ENCODE assay signal across 8 cellular contexts in the genomic region with DNA sequence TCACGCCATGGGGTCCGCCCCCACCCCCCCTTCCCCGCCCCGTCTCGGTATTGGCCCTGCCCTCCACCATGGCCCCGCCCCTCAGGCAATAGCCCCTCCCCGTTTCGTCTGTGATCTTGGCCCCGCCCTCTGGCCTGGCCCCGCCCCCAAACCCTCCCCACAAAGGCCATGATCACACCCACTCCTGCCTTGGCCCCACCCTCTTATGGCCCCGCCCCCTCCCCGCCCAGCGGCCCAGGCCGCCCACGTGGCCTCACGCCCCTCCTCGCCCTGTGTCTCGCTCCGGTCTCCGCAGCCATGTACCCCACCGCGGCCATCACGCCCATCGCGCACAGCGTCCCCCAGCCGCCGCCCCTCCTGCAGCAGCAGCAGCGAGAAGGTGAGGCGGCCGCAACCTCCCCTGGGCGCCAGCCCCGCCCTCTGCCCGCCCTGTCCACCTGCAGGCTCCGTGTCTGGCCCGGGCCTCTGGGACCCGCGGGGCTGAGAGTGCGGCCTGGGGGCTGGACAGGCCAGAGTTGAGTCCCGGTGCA.
DNase-seq lines count a peak whose midpoint lies in the region; ATAC-seq, FAIRE-seq and TF ChIP-seq lines count a peak whose summit lies in the region.

No MANE protein-coding gene starts in this region.

- H2AFZ ChIP-seq in DND-41 (ENCODE audit: low read depth, low read length): no peak overlapping the region
- H2AFZ ChIP-seq in endothelial cell of umbilical vein (ENCODE audit: low read depth, low read length): peak overlapping the region; percentile 32

- no CpG with 5 or more reads among the region's 40 CpGs for WGBS in esophagus squamous epithelium, 2 donors

- H3K79me2 ChIP-seq in DND-41 (ENCODE audit: insufficient read depth, low read length) (no peaks in the 10 kb centered on the region), endothelial cell of umbilical vein (ENCODE audit: control insufficient read depth, insufficient read depth, low read length) (no peaks in the 10 kb centered on the region)

- intact Hi-C loops in endothelial cell of umbilical vein (cut with micrococcal nuclease): no loop called here
- intact Hi-C loops in esophagus squamous epithelium (cut with DNase I): no loop called here

- peak overlapping the region; percentile 55 for H3K4me3 Mint-ChIP-seq in progenitor cell of endocrine pancreas (ENCODE audit: low read depth)

- H3K27me3 ChIP-seq in DND-41 (ENCODE audit: insufficient read depth, low read length, poor library complexity) (no peaks in the 10 kb centered on the region), endothelial cell of umbilical vein (ENCODE audit: control insufficient read depth in 2 of 2, insufficient read depth in 2 of 2, low read length in 2 of 2) (peaks cover 9 to 10% of the 10 kb centered on the region in 2 experiments), esophagus squamous epithelium (peaks cover 0 to 72% (median 1%) of the 10 kb centered on the region in 4 donors)

- TF ChIP-seq CTCF in DND-41 (IDR thresholded peaks at IDR 0.05; ENCODE audit: borderline replicate concordance, extremely low read depth, low read length, poor library complexity, severe bottlenecking): no peak
- TF ChIP-seq CTCF in endothelial cell of umbilical vein (IDR thresholded peaks at IDR 0.05; ENCODE audit: extremely low read depth in 1 of 2, insufficient read depth in 1 of 2, low read depth in 1 of 2, low read length in 2 of 2): no peak
- no peak for TF ChIP-seq CTCF in progenitor cell of endocrine pancreas (IDR thresholded peaks at IDR 0.05; ENCODE audit: unreplicated experiment)
- no peak for TF ChIP-seq CTCF in esophagus squamous epithelium (IDR thresholded peaks at IDR 0.05)

- H3K27ac Mint-ChIP-seq in progenitor cell of endocrine pancreas: no peak overlapping the region

- ATAC-seq in DND-41 (ENCODE audit: insufficient read depth, low read depth): 0 out of 3 replicates have a peak, but pooled peaks have one; percentile 22
- no peak for ATAC-seq in GM21723 (IDR thresholded peaks at IDR 0.05; ENCODE audit: unreplicated experiment)
- no peak for ATAC-seq in HG03565 (IDR thresholded peaks at IDR 0.05; ENCODE audit: unreplicated experiment)

- dilution Hi-C loops in endothelial cell of umbilical vein (cut with MboI; ENCODE audit: extremely low pct_ligation_motif_present, low sequenced_read_pairs): no loop called here

- no peak overlapping the region for H3K4me2 ChIP-seq in DND-41 (ENCODE audit: insufficient read depth, low read length)
- no peak overlapping the region for H3K4me2 ChIP-seq in endothelial cell of umbilical vein (ENCODE audit: insufficient read depth, low read length)

- H4K20me1 ChIP-seq in DND-41 (ENCODE audit: insufficient read depth, low read length) (peaks cover 3% of the 10 kb centered on the region; the same call in 1 of the 2 replicates), endothelial cell of umbilical vein (replicated peaks; ENCODE audit: control insufficient read depth, extremely low read depth, insufficient read depth, low read length) (no peaks in the 10 kb centered on the region)

- no peak overlapping the region for H3K27ac ChIP-seq in DND-41 (ENCODE audit: low read length)
- H3K27ac ChIP-seq in endothelial cell of umbilical vein (ENCODE audit: insufficient read depth, low read depth, low read length): no peak overlapping the region
- no peak overlapping the region for H3K27ac ChIP-seq in esophagus squamous epithelium

- H3K36me3 ChIP-seq in DND-41 (ENCODE audit: insufficient read depth, low read length): no peaks in the 10 kb centered on the region
- H3K36me3 ChIP-seq in endothelial cell of umbilical vein (ENCODE audit: control insufficient read depth in 2 of 2, extremely low read depth in 1 of 2, insufficient read depth in 2 of 2, low read length in 2 of 2): no peaks in the 10 kb centered on the region
- no peaks in the 10 kb centered on the region for H3K36me3 ChIP-seq in esophagus squamous epithelium

- H3K9me3 ChIP-seq in DND-41 (ENCODE audit: insufficient read depth, low read length, severe bottlenecking) (no peaks in the 10 kb centered on the region), endothelial cell of umbilical vein (replicated peaks; ENCODE audit: control insufficient read depth, insufficient read depth, low read length) (no peaks in the 10 kb centered on the region), esophagus squamous epithelium (no peaks in the 10 kb centered on the region)

- FAIRE-seq in endothelial cell of umbilical vein (lab: Jason Lieb, UNC): no peak

- H3K9me3 Mint-ChIP-seq in progenitor cell of endocrine pancreas (ENCODE audit: low read depth): no peaks in the 10 kb centered on the region

- H3K4me1 Mint-ChIP-seq in progenitor cell of endocrine pancreas (ENCODE audit: low read depth): no peaks in the 10 kb centered on the region

- H3K4me1 ChIP-seq in DND-41 (ENCODE audit: insufficient read depth, low read length): no peaks in the 10 kb centered on the region
- H3K4me1 ChIP-seq in endothelial cell of umbilical vein (ENCODE audit: control insufficient read depth, extremely low read depth, insufficient read depth, low read length): no peaks in the 10 kb centered on the region
- peaks cover 2 to 24% (median 16%) of the 10 kb centered on the region in 3 donors for H3K4me1 ChIP-seq in esophagus squamous epithelium

- peaks cover 33% of the 10 kb centered on the region for H3K27me3 Mint-ChIP-seq in progenitor cell of endocrine pancreas

- no peaks in the 10 kb centered on the region for H3K9me1 ChIP-seq in endothelial cell of umbilical vein (replicated peaks; ENCODE audit: control insufficient read depth, extremely low read depth, insufficient read depth, low read length)

- no peak overlapping the region for H3K4me3 ChIP-seq in DND-41 (ENCODE audit: low read depth in 1 of 2, low read length in 2 of 2)
- H3K4me3 ChIP-seq in endothelial cell of umbilical vein (replicated peaks in 1 of 3; ENCODE audit: insufficient read depth in 1 of 3, low read depth in 1 of 3, low read length in 3 of 3): no peak overlapping the region
- H3K4me3 ChIP-seq in esophagus squamous epithelium: peak overlapping the region in 1 of 4 donors; percentile 7

- H3K36me3 Mint-ChIP-seq in progenitor cell of endocrine pancreas (ENCODE audit: insufficient read depth): no peaks in the 10 kb centered on the region

- POLR2A ChIA-PET in endothelial cell of umbilical vein (lab: Charles Lee): no interaction called here

- TF ChIP-seq POLR2A in endothelial cell of umbilical vein (IDR thresholded peaks at IDR 0.05; ENCODE audit: low read depth, low read length): no peak
- no peak for TF ChIP-seq POLR2A in esophagus squamous epithelium (IDR thresholded peaks at IDR 0.05)

- DNase-seq in DND-41: no peak
- peak; percentile 38 for DNase-seq in T-helper 22 cell (ENCODE audit: low read depth)
- no peak for DNase-seq in endothelial cell of umbilical vein (ENCODE audit: low read depth, low spot score)
- DNase-seq in progenitor cell of endocrine pancreas (ENCODE audit: low spot score, unreplicated experiment): peak; percentile 54
- no peak for DNase-seq in Kasumi-1 (lab: John Stamatoyannopoulos, UW)
- no peak for DNase-seq in esophagus squamous epithelium (lab: John Stamatoyannopoulos, UW)

- CTCF ChIA-PET in endothelial cell of umbilical vein (lab: Charles Lee): no interaction called here

- H3K9ac ChIP-seq in DND-41 (ENCODE audit: low read depth, low read length): no peak overlapping the region
- no peak overlapping the region for H3K9ac ChIP-seq in endothelial cell of umbilical vein (replicated peaks; ENCODE audit: extremely low read depth, insufficient read depth, low read length)

- no TSS peak for BruUV-seq in endothelial cell of umbilical vein (replicated peaks; lab: Mats Ljungman, UMichigan)

TF ChIP-seq in endothelial cell of umbilical vein, 7 proteins besides CTCF, POLR2A, EP300 and RAD21:
- TF ChIP-seq FOS (IDR thresholded peaks at IDR 0.05; ENCODE audit: borderline replicate concordance, insufficient read depth, low read length) (no peak), EZH2 (IDR thresholded peaks at IDR 0.05; ENCODE audit: borderline replicate concordance, low read depth, low read length, severe bottlenecking) (no peak), POLR2AphosphoS5 (IDR thresholded peaks at IDR 0.05; ENCODE audit: insufficient read depth, low read depth, low read length) (no peak), GATA2 (IDR thresholded peaks at IDR 0.05; ENCODE audit: insufficient read depth, insufficient read length, low read depth, low read length) (no peak), JUN (IDR thresholded peaks at IDR 0.05; ENCODE audit: borderline replicate concordance, insufficient read depth, insufficient read length, low read depth) (no peak), MYC (IDR thresholded peaks at IDR 0.05; ENCODE audit: low read depth, low read length) (no peak)
- TF ChIP-seq, protein P1, sequence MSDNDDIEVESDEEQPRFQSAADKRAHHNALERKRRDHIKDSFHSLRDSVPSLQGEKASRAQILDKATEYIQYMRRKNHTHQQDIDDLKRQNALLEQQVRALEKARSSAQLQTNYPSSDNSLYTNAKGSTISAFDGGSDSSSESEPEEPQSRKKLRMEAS (IDR thresholded peaks at IDR 0.05; ENCODE audit: insufficient read depth, insufficient read length): no peak

Comparison
In these comparisons a context has a peak if more than half of its experiments do, and no peak if none do; other contexts are left out.
1. DNase-seq: peak in T-helper 22 cell (single experiment) and progenitor cell of endocrine pancreas (single experiment); none in DND-41 (single experiment), endothelial cell of umbilical vein (single experiment), Kasumi-1 (0 of 2) and esophagus squamous epithelium (single experiment).